In the genomic region with DNA sequence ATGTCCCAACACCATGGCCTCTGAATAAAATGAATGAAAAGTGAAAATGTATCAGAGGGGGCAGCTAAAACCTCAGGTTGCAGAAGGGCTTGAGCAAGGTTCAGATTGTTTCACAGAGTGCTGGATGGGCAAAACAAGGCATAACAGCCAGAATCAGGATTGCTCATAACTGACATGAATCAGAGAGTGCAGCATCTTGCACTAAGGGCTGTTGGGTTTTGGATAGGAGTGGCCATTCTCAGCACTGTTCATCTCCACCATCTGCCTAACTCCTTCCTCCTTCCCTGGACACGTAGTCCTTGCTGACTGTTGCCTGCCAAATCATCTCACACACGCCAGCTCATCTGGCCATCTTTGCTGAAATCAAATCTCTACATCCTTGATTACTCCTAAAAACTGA, we compare ENCODE assay signal across 20 cellular contexts.
DNase-seq lines count a peak whose midpoint lies in the region; ATAC-seq and TF ChIP-seq lines count a peak whose summit lies in the region.
"Had no signal": no experiment of that assay in that cellular context is flagged by ENCODE, and none has a peak within 500 bp of the region (broad histone marks: within the 10 kb centered on the region; RNA-seq: fewer than 3 reads in every experiment).

No MANE protein-coding gene starts in this region.

- CTCF ChIA-PET in SK-N-SH (lab: Yijun Ruan, JAX), result interaction anchor here (1.5 to 1.9 kb wide), 2 partner anchors 10 to 13 kb away, joined by 4 to 7 read pairs; no protein-coding TSS in a partner anchor

- TF ChIP-seq CTCF in SK-N-SH (IDR thresholded peaks at IDR 0.05) (no peak), thoracic aorta (IDR thresholded peaks at IDR 0.05) (no peak)

- no peak overlapping the region for H2AFZ ChIP-seq in SK-N-SH (ENCODE audit: low read depth)

- H3K4me2 ChIP-seq in SK-N-SH, result no peak overlapping the region

- no peaks in the 10 kb centered on the region for H3K9me3 ChIP-seq in SK-N-SH
- no peaks in the 10 kb centered on the region for H3K9me3 ChIP-seq in thoracic aorta
- H3K9me3 ChIP-seq: upper lobe of left lung had no signal

- H3K79me2 ChIP-seq in SK-N-SH (ENCODE audit: insufficient read depth), result no peaks in the 10 kb centered on the region

- TF ChIP-seq EP300 in SK-N-SH (IDR thresholded peaks at IDR 0.05; ENCODE audit: borderline replicate concordance in 1 of 2, low read depth in 1 of 2, low read length in 1 of 2), result peak in 1 of 2 experiments; percentile 27; a peak in 1 of 4 replicates

- H3K4me3 ChIP-seq in SK-N-SH (ENCODE audit: low read depth in 2 of 2, low read length in 1 of 2) (no peak overlapping the region), thoracic aorta (no peak overlapping the region)
- H3K4me3 ChIP-seq: upper lobe of left lung had no signal

- DNase-seq in HCEC 1CT, result peak; percentile 41
- DNase-seq in SK-N-SH, result no peak
- DNase-seq in fibroblast of peridontal ligament (ENCODE audit: extremely low read depth), result peak; percentile 27
- no peak for DNase-seq in thoracic aorta (ENCODE audit: low spot score)
- DNase-seq in HPDE6-E6E7 (ENCODE audit: extremely low spot score), result no peak
- no peak for DNase-seq in NCI-H2107 treated with DMSO at 0.1 percent for 48 hours (lab: John Stamatoyannopoulos, UW; ENCODE audit: unreplicated experiment)
- DNase-seq: activated CD4-positive, alpha-beta T cell treated with anti-CD3 and anti-CD28 coated beads, Interleukin-2, amount 50 U/mL, for 48 hours; activated CD4-positive, CD25-positive, alpha-beta regulatory T cell; activated naive CD4-positive, alpha-beta T cell treated with anti-CD3 and anti-CD28 coated beads, Interleukin-2, amount 10 ng/mL, durations not matched to agents 7 days and 5 days; Calu3; DMS79 treated with DMSO at 0.1 percent for 48 hours; naive B cell; NCI-H1436 treated with DMSO at 0.1 percent for 48 hours; NK-92 treated with Interleukin-12 subunit alpha and Interleukin-12 subunit beta, amount 100 ng/mL, for 24 hours; nucleus accumbens; PC-3; SHP77 treated with DMSO at 0.1 percent for 48 hours; upper lobe of left lung had no signal

- H3K27me3 ChIP-seq in SK-N-SH (ENCODE audit: insufficient read depth) (no peaks in the 10 kb centered on the region), thoracic aorta (replicated peaks; ENCODE audit: insufficient read depth) (no peaks in the 10 kb centered on the region)
- H3K27me3 ChIP-seq: upper lobe of left lung had no signal

- no peaks in the 10 kb centered on the region for H3K9me2 ChIP-seq in SK-N-SH

- H3K9ac ChIP-seq in SK-N-SH, result no peak overlapping the region

- POLR2A ChIA-PET in SK-N-SH (lab: Yijun Ruan, JAX), result interaction anchor here (0.6 kb wide), 1 partner anchor 186 kb away, joined by 3 read pairs; no protein-coding TSS in a partner anchor

- H3K4me1 ChIP-seq in SK-N-SH (ENCODE audit: control insufficient read depth in 1 of 2, insufficient read depth in 2 of 2, low read depth in 1 of 2, low read length in 1 of 2) (peaks cover 0 to 14% of the 10 kb centered on the region in 2 experiments; a peak in 3 of 4 replicates), thoracic aorta (ENCODE audit: control insufficient read depth in 1 of 2, low read depth in 2 of 2) (peaks cover 31 to 65% of the 10 kb centered on the region in 2 donors)

- no peaks in the 10 kb centered on the region for H4K20me1 ChIP-seq in SK-N-SH (ENCODE audit: insufficient read depth)

- no peak overlapping the region for H3K27ac ChIP-seq in SK-N-SH (ENCODE audit: low read depth in 2 of 2, low read length in 1 of 2)
- H3K27ac ChIP-seq in thoracic aorta, result peak overlapping the region; percentile 65 to 79
- H3K27ac ChIP-seq: upper lobe of left lung had no signal

- ATAC-seq in thoracic aorta (ENCODE audit: insufficient number of reproducible peaks, low FRiP score, low read depth), result no peak
- ATAC-seq in HG02571 (IDR thresholded peaks at IDR 0.05; ENCODE audit: unreplicated experiment), result no peak
- ATAC-seq: esophagus mucosa, PC-3 had no signal

- WGBS in SK-N-SH (ENCODE audit: low lambda C conversion rate), result 37% methylated on average over 2 of the region's 2 CpGs

- H3F3A ChIP-seq in SK-N-SH (replicated peaks; ENCODE audit: insufficient read depth), result no peaks in the 10 kb centered on the region

- no peaks in the 10 kb centered on the region for H3K36me3 ChIP-seq in SK-N-SH (replicated peaks in 1 of 2; ENCODE audit: control insufficient read depth in 1 of 2, insufficient read depth in 2 of 2, low read length in 1 of 2)
- no peaks in the 10 kb centered on the region for H3K36me3 ChIP-seq in thoracic aorta
- H3K36me3 ChIP-seq: upper lobe of left lung had no signal

- no peak for TF ChIP-seq RAD21 in SK-N-SH (IDR thresholded peaks at IDR 0.05; ENCODE audit: low read length)

TF ChIP-seq in SK-N-SH, 30 proteins besides CTCF, POLR2A, EP300 and RAD21:
- TF ChIP-seq YY1 (IDR thresholded peaks at IDR 0.05; ENCODE audit: low read depth), result no peak
- peak; percentile 43; the same call in 1 of the 2 replicates for TF ChIP-seq GATA2 (CRISPR knock-in tag; IDR thresholded peaks at IDR 0.05)

Comparison
In these comparisons a context has a peak if more than half of its experiments do, and no peak if none do; other contexts are left out.
1. DNase-seq: peak in HCEC 1CT (single experiment) and fibroblast of peridontal ligament (single experiment); none in SK-N-SH (single experiment), thoracic aorta (single experiment), HPDE6-E6E7 (single experiment) and NCI-H2107 treated with DMSO at 0.1 percent for 48 hours (single experiment).
2. H3K27ac ChIP-seq: peak in thoracic aorta (2 of 2); none in SK-N-SH (0 of 2).